ENCODE assay signal across 15 cellular contexts in the genomic region with DNA sequence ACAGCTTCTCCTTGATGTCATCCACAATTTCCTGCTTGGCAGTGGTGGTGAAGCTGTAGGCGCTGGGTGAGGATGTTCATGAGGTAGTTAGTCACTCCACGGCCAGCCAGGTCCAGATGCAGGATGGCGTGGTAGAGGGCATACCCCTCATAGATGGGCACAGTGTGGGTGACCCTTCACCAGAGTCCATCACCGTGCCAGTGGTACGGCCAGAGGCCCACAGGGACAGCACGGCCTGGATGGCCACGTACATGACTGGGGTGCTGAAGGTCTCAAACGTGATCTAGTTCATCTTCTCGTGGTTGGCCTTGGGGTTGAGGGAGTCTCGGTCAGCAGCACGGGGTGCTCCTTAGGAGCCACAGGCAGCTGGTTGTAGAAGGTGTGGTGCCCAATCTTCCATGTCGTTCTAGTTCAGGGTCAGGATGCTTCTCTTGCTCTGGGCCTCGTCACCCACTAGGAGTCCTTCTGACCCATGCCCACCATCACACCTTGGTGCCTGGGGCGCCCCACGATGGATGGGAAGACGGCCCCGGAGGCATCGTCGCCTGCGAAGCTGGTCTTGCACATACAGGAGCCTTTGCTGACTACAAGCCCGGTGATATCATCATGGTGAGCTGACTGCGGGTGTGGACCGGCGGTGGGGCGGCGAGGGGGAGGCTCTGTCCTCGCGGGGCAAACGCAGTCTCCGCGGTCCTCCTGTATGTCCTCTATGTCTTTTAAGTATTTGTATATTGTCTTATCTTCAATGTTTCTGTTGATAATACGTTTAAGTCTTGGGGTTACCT.
DNase-seq lines count a peak whose midpoint lies in the region; ATAC-seq, FAIRE-seq and TF ChIP-seq lines count a peak whose summit lies in the region.
"Had no signal": no experiment of that assay in that cellular context is flagged by ENCODE, and none has a peak within 500 bp of the region (broad histone marks: within the 10 kb centered on the region; RNA-seq: fewer than 3 reads in every experiment).

No MANE protein-coding gene starts in this region.

- H4K20me1 ChIP-seq in H1 (replicated peaks in 1 of 2; ENCODE audit: control insufficient read depth in 1 of 2, insufficient read depth in 2 of 2, low read length in 2 of 2), result no peaks in the 10 kb centered on the region

- H2BK120ac ChIP-seq in H1 (replicated peaks; ENCODE audit: low read depth, low read length), result no peak overlapping the region
- no peak overlapping the region for H2BK120ac ChIP-seq in neuronal stem cell (ENCODE audit: low read depth, low read length)

- H3K23ac ChIP-seq in H1 (ENCODE audit: insufficient read length) (no peak overlapping the region), neuronal stem cell (ENCODE audit: low read depth, low read length, poor library complexity) (no peak overlapping the region)

- no peak overlapping the region for H2BK20ac ChIP-seq in H1 (ENCODE audit: low read length)

- no peaks in the 10 kb centered on the region for H3K23me2 ChIP-seq in H1 (ENCODE audit: low read depth, low read length)

- TF ChIP-seq POLR2A in H1 (IDR thresholded peaks at IDR 0.05; ENCODE audit: control extremely low read depth in 1 of 2, low read depth in 2 of 2, low read length in 2 of 2), result no peak

- H3K9ac ChIP-seq in H1 (replicated peaks in 1 of 4; ENCODE audit: extremely low read depth in 1 of 4, low read depth in 3 of 4, low read length in 3 of 4), result no peak overlapping the region; a peak in 1 of 7 replicates
- no peak overlapping the region for H3K9ac ChIP-seq in neuronal stem cell (ENCODE audit: low read depth, low read length, poor library complexity)
- H3K9ac ChIP-seq: GM23248 had no signal

- TF ChIP-seq RAD21 in H1 (IDR thresholded peaks at IDR 0.05 in 1 of 2, conservative IDR thresholded peaks at IDR 0.05 in 1 of 2; ENCODE audit: low read depth in 2 of 2, low read length in 2 of 2), result no peak

- H3K36me3 ChIP-seq in H1 (ENCODE audit: control insufficient read depth in 2 of 4, insufficient read depth in 4 of 4, low read length in 3 of 4) (no peaks in the 10 kb centered on the region), neuronal stem cell (replicated peaks in 1 of 2; ENCODE audit: control insufficient read depth in 2 of 2, insufficient read depth in 2 of 2, low read length in 2 of 2) (no peaks in the 10 kb centered on the region), upper lobe of right lung (no peaks in the 10 kb centered on the region)

- 95% methylated on average over 32 of the region's 32 CpGs for WGBS in right cardiac atrium
- 93% methylated on average over 32 of the region's 32 CpGs; no CpG with 5 or more reads in 1 of the 2 experiments for WGBS in H1 (ENCODE audit: extremely low coverage in 1 of 2, insufficient coverage in 1 of 2, insufficient read length in 1 of 2, insufficient replicate concordance in 2 of 2, low coverage in 1 of 2, low lambda C conversion rate in 2 of 2, missing lambda C conversion rate in 1 of 2), 2 experiments
- WGBS in neuronal stem cell (ENCODE audit: extremely low coverage in 2 of 2, insufficient read length in 2 of 2, insufficient replicate concordance in 1 of 2), 2 donors, result no CpG with 5 or more reads among the region's 32 CpGs

- TF ChIP-seq CTCF in H1 (IDR thresholded peaks at IDR 0.05; ENCODE audit: control extremely low read depth in 1 of 3, insufficient read depth in 1 of 3, low read depth in 1 of 3, low read length in 3 of 3), result no peak
- no peak for TF ChIP-seq CTCF in upper lobe of right lung (IDR thresholded peaks at IDR 0.05)

- no peak overlapping the region for H3K27ac ChIP-seq in right cardiac atrium (ENCODE audit: low read length)
- H3K27ac ChIP-seq in H1 (ENCODE audit: low read depth, low read length), result no peak overlapping the region
- no peak overlapping the region for H3K27ac ChIP-seq in neuronal stem cell (replicated peaks; ENCODE audit: low read length)
- no peak overlapping the region for H3K27ac ChIP-seq in upper lobe of right lung
- H3K27ac ChIP-seq: GM23248 had no signal

- ATAC-seq in right cardiac atrium (no peak), left cardiac atrium (no peak), upper lobe of right lung (peak; percentile 21)

- H4K8ac ChIP-seq in H1 (ENCODE audit: extremely low read depth, insufficient read depth, low read length), result no peak overlapping the region
- no peak overlapping the region for H4K8ac ChIP-seq in neuronal stem cell (ENCODE audit: low read depth, low read length)

- no peak overlapping the region for H4K5ac ChIP-seq in H1 (ENCODE audit: insufficient read length, low read depth, low read length)

- CTCF ChIA-PET in H1 (lab: Charles Lee; ENCODE audit: partially characterized antibody), result interaction anchor here (0.7 to 1.3 kb wide), 5 partner anchors 11 to 643 kb away, joined by 3 to 5 read pairs (median 3); no protein-coding TSS in a partner anchor

- H3K4me1 ChIP-seq in right cardiac atrium (ENCODE audit: control insufficient read depth, insufficient read depth, low read length) (no peaks in the 10 kb centered on the region), H1 (replicated peaks in 1 of 4; ENCODE audit: control insufficient read depth in 3 of 4, insufficient read depth in 4 of 4, low read length in 3 of 4) (no peaks in the 10 kb centered on the region), neuronal stem cell (ENCODE audit: control insufficient read depth in 2 of 2, insufficient read depth in 1 of 2, low read depth in 1 of 2, low read length in 2 of 2) (no peaks in the 10 kb centered on the region), upper lobe of right lung (no peaks in the 10 kb centered on the region)

- no peak for TF ChIP-seq EP300 in H1 (IDR thresholded peaks at IDR 0.05; ENCODE audit: borderline replicate concordance in 1 of 2, low read depth in 2 of 2, low read length in 2 of 2)

- H3K9me3 ChIP-seq in right cardiac atrium (ENCODE audit: control insufficient read depth, low read length), result no peaks in the 10 kb centered on the region
- H3K9me3 ChIP-seq in H1 (ENCODE audit: insufficient read depth in 2 of 2, low read depth in 1 of 2, low read length in 1 of 2), result peaks cover 0 to 6% of the 10 kb centered on the region in 2 experiments; a peak in 2 of 4 replicates
- peaks cover 0 to 4% of the 10 kb centered on the region in 2 donors for H3K9me3 ChIP-seq in neuronal stem cell (replicated peaks in 1 of 2; ENCODE audit: control insufficient read depth in 2 of 2, insufficient read depth in 1 of 2, low read depth in 1 of 2, low read length in 2 of 2)
- no peaks in the 10 kb centered on the region for H3K9me3 ChIP-seq in upper lobe of right lung

- DNase-seq in right cardiac atrium (peak in 2 of 3 donors; percentile 32 to 35), left cardiac atrium (no peak), H1 (ENCODE audit: low read depth in 1 of 2, low spot score in 2 of 2) (no peak), neuronal stem cell (ENCODE audit: low spot score) (no peak), upper lobe of right lung (no peak), NOMO-1 treated with DMSO at 0.1 percent for 48 hours (lab: John Stamatoyannopoulos, UW; ENCODE audit: unreplicated experiment) (no peak), NCI-H1694 treated with DMSO at 0.1 percent for 48 hours (lab: John Stamatoyannopoulos, UW) (no peak)
- no peak for DNase-seq in activated CD8-positive, alpha-beta memory T cell treated with anti-CD3 and anti-CD28 coated beads for 24 hours
- DNase-seq: C1 segment of cervical spinal cord; Calu3; CD4-positive, alpha-beta T cell; DMS 273 treated with DMSO at 0.1 percent for 48 hours; GM23248; H7 had no signal

- H3K18ac ChIP-seq in H1 (ENCODE audit: extremely low read depth, low read length) (no peak overlapping the region), neuronal stem cell (ENCODE audit: low read length) (peak overlapping the region; percentile 48)

- no peaks in the 10 kb centered on the region for H3K79me2 ChIP-seq in H1 (ENCODE audit: control insufficient read depth in 1 of 2, insufficient read depth in 2 of 2, low read length in 2 of 2)

- H3K56ac ChIP-seq in H1 (replicated peaks; ENCODE audit: insufficient read length, low read depth, low read length), result no peak overlapping the region

- H2BK15ac ChIP-seq in H1 (ENCODE audit: low read length) (peak overlapping the region; percentile 63; the same call in 1 of the 2 replicates), neuronal stem cell (ENCODE audit: low read length) (no peak overlapping the region)

- H2BK12ac ChIP-seq in H1 (ENCODE audit: low read depth, low read length) (no peak overlapping the region; the same call in 1 of the 2 replicates), neuronal stem cell (ENCODE audit: low read length) (no peak overlapping the region)

- no peak overlapping the region for H3K4ac ChIP-seq in H1 (replicated peaks; ENCODE audit: insufficient read length, low read depth, low read length)
- H3K4ac ChIP-seq in neuronal stem cell (ENCODE audit: low read length), result no peak overlapping the region

- no peak for FAIRE-seq in H1 (lab: Jason Lieb, UNC)
- FAIRE-seq: A204.1 had no signal

- intact Hi-C loops in right cardiac atrium (cut with DNase I) (no loop called here), left cardiac atrium (cut with DNase I) (no loop called here), upper lobe of right lung (cut with DNase I) (no loop called here)

- POLR2A ChIA-PET in H1 (lab: Charles Lee; ENCODE audit: partially characterized antibody), result no interaction called here

- no peak overlapping the region for H2AK5ac ChIP-seq in H1 (ENCODE audit: low read depth, low read length)
- peak overlapping the region; percentile 37 for H2AK5ac ChIP-seq in neuronal stem cell (ENCODE audit: low read depth, low read length)

- H4K91ac ChIP-seq in H1 (replicated peaks; ENCODE audit: insufficient read length, low read length) (no peak overlapping the region), neuronal stem cell (ENCODE audit: low read depth, low read length, poor library complexity) (peak overlapping the region; percentile 58)

- H3K27me3 ChIP-seq in right cardiac atrium (ENCODE audit: control insufficient read depth, insufficient read depth), result no peaks in the 10 kb centered on the region
- no peaks in the 10 kb centered on the region for H3K27me3 ChIP-seq in H1 (replicated peaks in 1 of 4; ENCODE audit: control insufficient read depth in 3 of 4, extremely low read depth in 1 of 4, insufficient read depth in 3 of 4, low read length in 3 of 4)
- no peaks in the 10 kb centered on the region for H3K27me3 ChIP-seq in neuronal stem cell (ENCODE audit: control insufficient read depth in 3 of 3, insufficient read depth in 3 of 3, low read depth in 1 of 3, low read length in 3 of 3)
- H3K27me3 ChIP-seq in upper lobe of right lung, result no peaks in the 10 kb centered on the region

- no peak overlapping the region for H3K14ac ChIP-seq in H1 (ENCODE audit: insufficient read length)
- H3K14ac ChIP-seq in neuronal stem cell (ENCODE audit: low read length), result peak overlapping the region; percentile 56

- no peak overlapping the region for H3K4me3 ChIP-seq in right cardiac atrium (ENCODE audit: low read length)
- no peak overlapping the region for H3K4me3 ChIP-seq in H1 (ENCODE audit: extremely low read depth in 1 of 4, insufficient read depth in 2 of 4, low read depth in 3 of 4, low read length in 4 of 4)
- no peak overlapping the region for H3K4me3 ChIP-seq in neuronal stem cell (ENCODE audit: low read length in 2 of 2)
- H3K4me3 ChIP-seq in upper lobe of right lung, result no peak overlapping the region
- H3K4me3 ChIP-seq: GM23248 had no signal

- H2AFZ ChIP-seq in H1 (ENCODE audit: low read length) (no peak overlapping the region), neuronal stem cell (ENCODE audit: low read length) (no peak overlapping the region)
- H2AFZ ChIP-seq: GM23248 had no signal

- H3K79me1 ChIP-seq in H1 (ENCODE audit: low read depth, low read length), result no peaks in the 10 kb centered on the region
- no peaks in the 10 kb centered on the region for H3K79me1 ChIP-seq in neuronal stem cell (ENCODE audit: low read depth, low read length)

- H2BK5ac ChIP-seq in H1 (ENCODE audit: low read depth, low read length) (no peak overlapping the region), neuronal stem cell (ENCODE audit: low read length) (peak overlapping the region; percentile 42)

- H3K4me2 ChIP-seq in H1 (ENCODE audit: insufficient read depth in 1 of 2, low read depth in 2 of 2, low read length in 2 of 2) (no peak overlapping the region), neuronal stem cell (ENCODE audit: insufficient read depth, low read length, poor library complexity, severe bottlenecking) (no peak overlapping the region)

Comparison
In these comparisons a context has a peak if more than half of its experiments do, and no peak if none do; other contexts are left out.
1. DNase-seq: peak in right cardiac atrium (2 of 3); none in left cardiac atrium (single experiment), H1 (0 of 2), neuronal stem cell (single experiment), upper lobe of right lung (single experiment), NOMO-1 treated with DMSO at 0.1 percent for 48 hours (single experiment), NCI-H1694 treated with DMSO at 0.1 percent for 48 hours (single experiment) and activated CD8-positive, alpha-beta memory T cell treated with anti-CD3 and anti-CD28 coated beads for 24 hours (single experiment).